In the genomic region with DNA sequence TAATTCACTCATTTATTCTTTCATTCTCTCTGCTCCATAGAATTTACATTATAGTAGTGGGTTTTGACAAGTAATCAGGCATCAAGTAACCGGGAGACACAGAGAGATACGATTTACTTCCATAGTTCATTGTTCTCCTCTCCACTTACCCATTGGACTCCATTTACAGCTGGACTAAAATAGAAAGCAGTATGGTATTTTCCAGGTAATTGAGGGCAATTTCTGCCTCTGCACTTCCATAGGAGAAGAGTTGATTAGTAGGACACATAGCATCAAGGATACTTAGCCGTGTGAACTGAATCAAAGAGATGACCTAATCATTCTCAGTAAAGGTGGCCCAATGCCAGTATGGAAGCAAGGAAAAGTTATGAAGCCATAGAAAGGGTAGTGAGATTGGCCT, we compare ENCODE assay signal across 16 cellular contexts.
"Had no signal": no experiment of that assay in that cellular context is flagged by ENCODE, and none has a peak within 500 bp of the region (broad histone marks: within the 10 kb centered on the region; RNA-seq: fewer than 3 reads in every experiment).

No MANE protein-coding gene starts in this region.

- H3K4me1 ChIP-seq: esophagus squamous epithelium, gastroesophageal sphincter, lower lobe of right lung, right atrium auricular region, stomach had no signal

- H3K27me3 Mint-ChIP-seq: dendritic cell treated with granulocyte-macrophage colony-stimulating factor and Interleukin-4, amounts not matched to agents 40 ng/mL and 50 ng/mL, for 4 days; memory B cell had no signal

- H3K27me3 ChIP-seq: esophagus squamous epithelium, gastroesophageal sphincter, right atrium auricular region, stomach had no signal

- ATAC-seq: effector memory CD8-positive, alpha-beta T cell; gastroesophageal sphincter; lower lobe of right lung; natural killer cell treated with Interleukin-12 subunit alpha and Interleukin-12 subunit beta and Interleukin-15 and Interleukin-18, amount 100 ng/mL, for 72 hours had no signal

- H3K36me3 Mint-ChIP-seq: memory B cell; natural killer cell treated with Interleukin-12 subunit alpha and Interleukin-12 subunit beta and Interleukin-15 and Interleukin-18, amount 100 ng/mL, for 72 hours had no signal

- H3K4me3 Mint-ChIP-seq: dendritic cell treated with granulocyte-macrophage colony-stimulating factor and Interleukin-4, amounts not matched to agents 40 ng/mL and 50 ng/mL, for 4 days; effector memory CD8-positive, alpha-beta T cell; memory B cell; natural killer cell treated with Interleukin-12 subunit alpha and Interleukin-12 subunit beta and Interleukin-15 and Interleukin-18, amount 100 ng/mL, for 72 hours had no signal

- H3K36me3 ChIP-seq: esophagus squamous epithelium, gastroesophageal sphincter, lower lobe of right lung, right atrium auricular region, stomach had no signal

- H3K27ac ChIP-seq: esophagus squamous epithelium, gastroesophageal sphincter, lower lobe of right lung, right atrium auricular region, stomach had no signal

- H3K27ac Mint-ChIP-seq: dendritic cell treated with granulocyte-macrophage colony-stimulating factor and Interleukin-4, amounts not matched to agents 40 ng/mL and 50 ng/mL, for 4 days; effector memory CD8-positive, alpha-beta T cell; memory B cell; natural killer cell treated with Interleukin-12 subunit alpha and Interleukin-12 subunit beta and Interleukin-15 and Interleukin-18, amount 100 ng/mL, for 72 hours had no signal

- H3K9me3 ChIP-seq: esophagus squamous epithelium, gastroesophageal sphincter, lower lobe of right lung, right atrium auricular region, stomach had no signal

- H3K4me1 Mint-ChIP-seq: memory B cell had no signal

- H3K4me3 ChIP-seq: esophagus squamous epithelium, gastroesophageal sphincter, lower lobe of right lung, right atrium auricular region, stomach had no signal

- H3K9me3 Mint-ChIP-seq: dendritic cell treated with granulocyte-macrophage colony-stimulating factor and Interleukin-4, amounts not matched to agents 40 ng/mL and 50 ng/mL, for 4 days; effector memory CD8-positive, alpha-beta T cell; memory B cell; natural killer cell treated with Interleukin-12 subunit alpha and Interleukin-12 subunit beta and Interleukin-15 and Interleukin-18, amount 100 ng/mL, for 72 hours had no signal

- DNase-seq: effector memory CD8-positive, alpha-beta T cell; esophagus squamous epithelium; foreskin fibroblast; glutamatergic neuron; lower lobe of right lung; posterior cingulate gyrus; small intestine; stimulated activated CD4-positive, alpha-beta T cell treated with anti-CD3 and anti-CD28 coated beads, Interleukin-12 subunit alpha, Interleukin-12 subunit beta, amount 100 ng/mL, for 4 hours; stimulated activated naive CD4-positive, alpha-beta T cell; stomach; trophoblast cell had no signal
